18 cellular contexts compared by ENCODE assay signal in the genomic region with DNA sequence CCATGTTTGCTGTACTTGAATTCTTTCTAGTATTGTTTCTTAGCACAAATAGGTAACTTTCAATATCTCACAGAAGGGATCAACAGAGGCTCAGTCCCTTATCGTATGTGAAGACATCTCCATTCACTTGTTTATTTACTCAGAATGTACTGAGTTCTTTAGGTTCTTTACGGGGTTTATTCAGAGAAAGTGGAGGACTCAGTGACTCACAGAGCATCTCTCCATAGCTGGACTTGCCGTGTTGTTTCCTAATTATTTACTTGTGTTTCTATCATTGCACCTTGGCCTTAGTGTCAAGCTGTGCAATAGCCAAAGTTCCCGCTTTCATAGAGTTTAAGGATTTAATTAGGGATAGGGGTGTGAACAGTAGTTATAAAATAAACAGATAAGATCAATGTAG. TPM values are rescaled to one million over a fixed set of nuclear protein-coding genes. Genes with fewer than 3 reads are reported as not detected.
DNase-seq lines count a peak whose midpoint lies in the region; ATAC-seq, FAIRE-seq and TF ChIP-seq lines count a peak whose summit lies in the region.
"Had no signal": no experiment of that assay in that cellular context is flagged by ENCODE, and none has a peak within 500 bp of the region (broad histone marks: within the 10 kb centered on the region; RNA-seq: fewer than 3 reads in every experiment).

No MANE protein-coding gene starts in this region.

- H3K4me1 ChIP-seq in A549, result peaks cover 60% of the 10 kb centered on the region
- peaks cover 76% of the 10 kb centered on the region for H3K4me1 ChIP-seq in CD4-positive, alpha-beta memory T cell (ENCODE audit: insufficient read depth, low read length)

- DNase-seq in A549 (ENCODE audit: low read depth in 1 of 2, low spot score in 1 of 2), result no peak
- DNase-seq in CD4-positive, alpha-beta memory T cell, result no peak
- DNase-seq in activated CD4-positive, alpha-beta memory T cell treated with anti-CD3 and anti-CD28 coated beads, Interleukin-2, amount 10 ng/mL, durations not matched to agents 7 days and 5 days, result no peak
- no peak for DNase-seq in epithelial cell of prostate (ENCODE audit: low read depth, low spot score)
- no peak for DNase-seq in DMS 273 treated with DMSO at 0.1 percent for 48 hours (lab: John Stamatoyannopoulos, UW)
- DNase-seq in SW480 (ENCODE audit: low spot score), result no peak
- DNase-seq in hypothalamus (lab: John Stamatoyannopoulos, UW), result no peak
- DNase-seq in NCI-H748 treated with DMSO at 0.1 percent for 48 hours (lab: John Stamatoyannopoulos, UW), result no peak
- DNase-seq: anterior cingulate cortex; esophagus squamous epithelium; mucosa of descending colon; Right ventricle myocardium superior; stimulated activated naive CD4-positive, alpha-beta T cell had no signal

- no peak for TF ChIP-seq RAD21 in A549 (conservative IDR thresholded peaks at IDR 0.05 in 1 of 2, IDR thresholded peaks at IDR 0.05 in 1 of 2)

- peak overlapping the region; percentile 80 to 90 (median 85) for H3K27ac Mint-ChIP-seq in CD4-positive, alpha-beta memory T cell
- H3K27ac Mint-ChIP-seq in activated CD4-positive, alpha-beta memory T cell treated with anti-CD3 and anti-CD28 coated beads, Interleukin-2, amount 10 ng/mL, durations not matched to agents 7 days and 5 days, result peak overlapping the region; percentile 82

- no peaks in the 10 kb centered on the region for H3K36me3 Mint-ChIP-seq in CD4-positive, alpha-beta memory T cell
- H3K36me3 Mint-ChIP-seq in activated CD4-positive, alpha-beta memory T cell treated with anti-CD3 and anti-CD28 coated beads, Interleukin-2, amount 10 ng/mL, durations not matched to agents 7 days and 5 days (ENCODE audit: low read depth), result peaks cover 10% of the 10 kb centered on the region

- peaks cover 42 to 84% (median 67%) of the 10 kb centered on the region in 4 donors for H3K4me1 Mint-ChIP-seq in CD4-positive, alpha-beta memory T cell
- peaks cover 76% of the 10 kb centered on the region for H3K4me1 Mint-ChIP-seq in activated CD4-positive, alpha-beta memory T cell treated with anti-CD3 and anti-CD28 coated beads, Interleukin-2, amount 10 ng/mL, durations not matched to agents 7 days and 5 days

- H3K9me3 ChIP-seq in A549, result no peaks in the 10 kb centered on the region
- H3K9me3 ChIP-seq in CD4-positive, alpha-beta memory T cell (ENCODE audit: control insufficient read depth in 1 of 2, low read length in 2 of 2), result no peaks in the 10 kb centered on the region
- H3K9me3 ChIP-seq: esophagus squamous epithelium, mucosa of descending colon had no signal

- 26% methylated on average over 4 of the region's 4 CpGs for WGBS in A549 (ENCODE audit: missing lambda C conversion rate)

- H3K27ac ChIP-seq in A549, result peak overlapping the region; percentile 89 to 92
- H3K27ac ChIP-seq in CD4-positive, alpha-beta memory T cell (ENCODE audit: low read depth, low read length), result no peak overlapping the region
- H3K27ac ChIP-seq in epithelial cell of prostate, result peak overlapping the region; percentile 91
- H3K27ac ChIP-seq: esophagus squamous epithelium had no signal

- POLR2A ChIA-PET in A549 (lab: Yijun Ruan, JAX), result no interaction called here
- POLR2A ChIA-PET in CD4-positive, alpha-beta memory T cell (lab: Charles Lee; ENCODE audit: partially characterized antibody), result interaction anchor here (1.0 to 41.1 kb wide), 4 partner anchors 51 to 63 kb away, joined by 3 to 1182 read pairs (median 6); partner anchors contain the start of gene RHOH
- POLR2A ChIA-PET in activated CD4-positive, alpha-beta memory T cell treated with anti-CD3 and anti-CD28 coated beads, Interleukin-2, amount 10 ng/mL, durations not matched to agents 7 days and 5 days (lab: Charles Lee), result interaction anchor here (1.0 to 2.6 kb wide), 4 partner anchors 9 to 54 kb away, joined by 4 to 8 read pairs (median 6); no protein-coding TSS in a partner anchor

- H3K4me3 ChIP-seq in A549, result no peak overlapping the region
- H3K4me3 ChIP-seq in CD4-positive, alpha-beta memory T cell (ENCODE audit: low read length in 2 of 2), result no peak overlapping the region
- H3K4me3 ChIP-seq: esophagus squamous epithelium, mucosa of descending colon, skin epidermis had no signal

- TF ChIP-seq CTCF in A549 (IDR thresholded peaks at IDR 0.05), result no peak

- H3K27me3 ChIP-seq in CD4-positive, alpha-beta memory T cell (ENCODE audit: insufficient read depth, low read length), result no peaks in the 10 kb centered on the region
- H3K27me3 ChIP-seq: esophagus squamous epithelium had no signal

- FAIRE-seq in A549 (lab: Jason Lieb, UNC), result no peak
- FAIRE-seq: urothelium cell line had no signal

- no peak for TF ChIP-seq EP300 in A549 (IDR thresholded peaks at IDR 0.05)

- no peaks in the 10 kb centered on the region for H3K36me3 ChIP-seq in CD4-positive, alpha-beta memory T cell (ENCODE audit: insufficient read depth, low read length)
- H3K36me3 ChIP-seq: esophagus squamous epithelium had no signal

- H3K4me3 Mint-ChIP-seq in CD4-positive, alpha-beta memory T cell, result peak overlapping the region in 6 of 8 donors; percentile 7 to 71 (median 60)
- H3K4me3 Mint-ChIP-seq in activated CD4-positive, alpha-beta memory T cell treated with anti-CD3 and anti-CD28 coated beads, Interleukin-2, amount 10 ng/mL, durations not matched to agents 7 days and 5 days, result peak overlapping the region; percentile 15

- no peak for TF ChIP-seq POLR2A in A549 (IDR thresholded peaks at IDR 0.05; ENCODE audit: low read length)

- H3K9me3 Mint-ChIP-seq in CD4-positive, alpha-beta memory T cell, result peaks cover 0 to 2% (median 0%) of the 10 kb centered on the region in 8 donors
- no peaks in the 10 kb centered on the region for H3K9me3 Mint-ChIP-seq in activated CD4-positive, alpha-beta memory T cell treated with anti-CD3 and anti-CD28 coated beads, Interleukin-2, amount 10 ng/mL, durations not matched to agents 7 days and 5 days

- intact Hi-C loops in CD4-positive, alpha-beta memory T cell (cut with micrococcal nuclease), result loop anchor here (2.0 kb wide), 1 partner anchor 15 kb away; no protein-coding TSS in a partner anchor

- no peaks in the 10 kb centered on the region for H3K27me3 Mint-ChIP-seq in CD4-positive, alpha-beta memory T cell
- no peaks in the 10 kb centered on the region for H3K27me3 Mint-ChIP-seq in activated CD4-positive, alpha-beta memory T cell treated with anti-CD3 and anti-CD28 coated beads, Interleukin-2, amount 10 ng/mL, durations not matched to agents 7 days and 5 days

- CTCF ChIA-PET in A549 (lab: Yijun Ruan, JAX), result interaction anchor here (1.2 kb wide), 1 partner anchor 72 kb away, joined by 3 read pairs; no protein-coding TSS in a partner anchor
- CTCF ChIA-PET in CD4-positive, alpha-beta memory T cell (lab: Charles Lee; ENCODE audit: partially characterized antibody), result interaction anchor here (0.5 to 1.8 kb wide), 3 partner anchors 29 to 206 kb away, joined by 3 to 4 read pairs (median 3); no protein-coding TSS in a partner anchor
- CTCF ChIA-PET in activated CD4-positive, alpha-beta memory T cell treated with anti-CD3 and anti-CD28 coated beads, Interleukin-2, amount 10 ng/mL, durations not matched to agents 7 days and 5 days (lab: Charles Lee), result no interaction called here

- ATAC-seq in A549, result no peak
- ATAC-seq: mucosa of descending colon had no signal

- H3K4me2 ChIP-seq in A549, result peak overlapping the region; percentile 70

TF ChIP-seq in A549, 52 proteins besides CTCF, POLR2A, EP300 and RAD21:
- TF ChIP-seq FOSL2 (IDR thresholded peaks at IDR 0.05) (no peak), FOSL2 (CRISPR knock-in tag; IDR thresholded peaks at IDR 0.05) (peak; percentile 3; the same call in 1 of the 2 replicates), EHF (CRISPR knock-in tag; IDR thresholded peaks at IDR 0.05) (no peak)

RNA-seq across cellular contexts. Expression of gene RHOH, which starts 57.1 kb away (rescaled TPM):
- polyA plus RNA-seq in A549 (2011; rRNA removed), result 0.26 and 0.33 TPM in 2 replicates
- 0.06 and 0.11 TPM in 2 replicates for polyA plus RNA-seq in A549 (2012; cell fraction: cytosol; rRNA removed)
- 0.17 and 0.34 TPM in 2 replicates for polyA plus RNA-seq in A549 (2012; cell fraction: nucleus; rRNA removed)
- polyA plus RNA-seq in A549 (2017; fragmentation: RNase III; extraction: RNeasy Plus Mini Kit Qiagen cat#74134 plus additional on column Dnase treatment), result 0.07 to 0.08 TPM in 2 of 3 replicates, not detected in the other
- 0.33 and 0.39 TPM in 2 replicates for polyA minus RNA-seq in A549 (2011; rRNA and poly(A)+ RNA removed)
- 100 to 1,000 TPM; 198 to 200 TPM for total RNA-seq in CD4-positive, alpha-beta memory T cell
- polyA plus RNA-seq in CD4-positive, alpha-beta memory T cell, result 100 to 1,000 TPM; 266 to 486 TPM
- total RNA-seq in activated CD4-positive, alpha-beta memory T cell treated with anti-CD3 and anti-CD28 coated beads, Interleukin-2, amount 10 ng/mL, durations not matched to agents 7 days and 5 days, result 100 to 1,000 TPM; 125 to 126 TPM
- total RNA-seq: Daoy, H4 had no signal
- polyA plus RNA-seq: BJ had no signal
